In genomic region chr17:56184650-56185049, GRCh38 we compare ENCODE assay signal across 1 cellular context.
TF ChIP-seq lines count a peak whose summit lies in the region.

No MANE protein-coding gene starts in this region.

TF ChIP-seq in IMR-90, 13 proteins besides CTCF, POLR2A, EP300 and RAD21 (continued from another document):
- TF ChIP-seq ELK1 (IDR thresholded peaks at IDR 0.05; ENCODE audit: borderline replicate concordance, low read depth, low read length) (no peak), RCOR1 (IDR thresholded peaks at IDR 0.05; ENCODE audit: insufficient replicate concordance, low read length) (no peak), SMC3 (IDR thresholded peaks at IDR 0.05; ENCODE audit: low read depth, low read length) (no peak), MAZ (IDR thresholded peaks at IDR 0.05; ENCODE audit: borderline replicate concordance, low read depth, low read length) (no peak), MAFK (IDR thresholded peaks at IDR 0.05; ENCODE audit: low read depth, low read length) (no peak), MXI1 (IDR thresholded peaks at IDR 0.05; ENCODE audit: borderline replicate concordance, low read depth, low read length) (no peak), CHD1 (IDR thresholded peaks at IDR 0.05; ENCODE audit: low read depth, low read length) (no peak), RFX5 (IDR thresholded peaks at IDR 0.05; ENCODE audit: low read depth, low read length) (no peak), CEBPB (IDR thresholded peaks at IDR 0.05; ENCODE audit: low read depth, low read length) (no peak), BHLHE40 (IDR thresholded peaks at IDR 0.05; ENCODE audit: low read depth, low read length) (no peak), USF2 (IDR thresholded peaks at IDR 0.05; ENCODE audit: low read depth, low read length) (no peak), NFE2L2 (IDR thresholded peaks at IDR 0.05; ENCODE audit: low read depth, low read length) (no peak)
TF ChIP-seq in IMR-90: peak in this region for 0.
